Comparison of ENCODE assay signal across 1 cellular context in genomic region chr5:78597068-78597857, GRCh38.
TF ChIP-seq lines count a peak whose summit lies in the region.

No MANE protein-coding gene starts in this region.

TF ChIP-seq in K562, 482 proteins besides CTCF, POLR2A, EP300 and RAD21 (continued from another document and continues in another):
- TF ChIP-seq ZHX1 (conservative IDR thresholded peaks at IDR 0.05; ENCODE audit: low read length) (no peak), CC2D1A (IDR thresholded peaks at IDR 0.05) (no peak), RBM39 (optimal IDR thresholded peaks at IDR 0.05; ENCODE audit: low read depth, low read length) (no peak), ZNF436 (CRISPR knock-in tag; IDR thresholded peaks at IDR 0.05) (no peak), FOXM1 (IDR thresholded peaks at IDR 0.05; ENCODE audit: low read depth) (no peak), FOXM1 (CRISPR knock-in tag; IDR thresholded peaks at IDR 0.05; ENCODE audit: low read depth) (no peak), OTX1 (CRISPR knock-in tag; IDR thresholded peaks at IDR 0.05) (no peak), POU5F1 (IDR thresholded peaks at IDR 0.05; ENCODE audit: borderline replicate concordance, low read depth, low read length, partially characterized antibody) (no peak), U2AF2 (optimal IDR thresholded peaks at IDR 0.05; ENCODE audit: low read depth, low read length) (no peak), ZNF140 (CRISPR knock-in tag; IDR thresholded peaks at IDR 0.05) (no peak), PML (IDR thresholded peaks at IDR 0.05; ENCODE audit: low read length) (no peak), KAT8 (IDR thresholded peaks at IDR 0.05; ENCODE audit: low read depth) (no peak), ARNT (IDR thresholded peaks at IDR 0.05) (no peak), GATA2 (CRISPR knock-in tag; IDR thresholded peaks at IDR 0.05) (no peak), RREB1 (CRISPR knock-in tag; IDR thresholded peaks at IDR 0.05) (no peak), RBBP5 (IDR thresholded peaks at IDR 0.05; ENCODE audit: borderline replicate concordance, insufficient read depth, low read length, poor library complexity, severe bottlenecking) (no peak), IRF2 (CRISPR knock-in tag; IDR thresholded peaks at IDR 0.05) (no peak), GTF3C2 (IDR thresholded peaks at IDR 0.05; ENCODE audit: borderline replicate concordance, extremely low read depth, insufficient read length) (no peak), KHSRP (IDR thresholded peaks at IDR 0.05) (peak; percentile 20; the same call in 1 of the 2 replicates), SNRNP70 (optimal IDR thresholded peaks at IDR 0.05; ENCODE audit: low read depth, low read length) (no peak), TCFL5 (CRISPR knock-in tag; conservative IDR thresholded peaks at IDR 0.05) (no peak), ZNF217 (CRISPR knock-in tag; IDR thresholded peaks at IDR 0.05) (no peak), MYNN (IDR thresholded peaks at IDR 0.05) (no peak), MYNN (CRISPR knock-in tag; IDR thresholded peaks at IDR 0.05) (no peak), SRSF3 (IDR thresholded peaks at IDR 0.05; ENCODE audit: insufficient read depth, low read length) (no peak), ZNF699 (CRISPR knock-in tag; IDR thresholded peaks at IDR 0.05; ENCODE audit: insufficient replicate concordance) (no peak), ETV1 (tag; conservative IDR thresholded peaks at IDR 0.05; ENCODE audit: low read depth) (peak; percentile 26; the same call in 1 of the 2 replicates), RBM22 (IDR thresholded peaks at IDR 0.05; ENCODE audit: low read depth, low read length, poor library complexity, severe bottlenecking) (no peak), ZNF696 (CRISPR knock-in tag; conservative IDR thresholded peaks at IDR 0.05) (no peak), PURB (CRISPR knock-in tag; IDR thresholded peaks at IDR 0.05; ENCODE audit: low read depth) (no peak), ETV5 (CRISPR knock-in tag; IDR thresholded peaks at IDR 0.05; ENCODE audit: low read depth) (no peak), XRCC4 (IDR thresholded peaks at IDR 0.05; ENCODE audit: extremely low read depth, insufficient read depth, insufficient read length) (no peak), CEBPZ (IDR thresholded peaks at IDR 0.05; ENCODE audit: borderline replicate concordance, low read depth, low read length) (no peak), ATF1 (CRISPR knock-in tag; IDR thresholded peaks at IDR 0.05) (no peak), ATF1 (tag; IDR thresholded peaks at IDR 0.05) (peak; percentile 88), ZKSCAN1 (IDR thresholded peaks at IDR 0.05; ENCODE audit: low read depth, low read length) (no peak), NR2C1 (IDR thresholded peaks at IDR 0.05) (no peak), NR2C1 (tag; IDR thresholded peaks at IDR 0.05) (no peak), ZBTB7A (IDR thresholded peaks at IDR 0.05; ENCODE audit: borderline replicate concordance, control insufficient read depth, low read depth, low read length) (no peak), ZNF263 (CRISPR knock-in tag; IDR thresholded peaks at IDR 0.05; ENCODE audit: borderline replicate concordance) (no peak), ADNP (tag; IDR thresholded peaks at IDR 0.05) (no peak), HEY1 (CRISPR knock-in tag; IDR thresholded peaks at IDR 0.05; ENCODE audit: borderline replicate concordance) (no peak), TFAP4 (CRISPR knock-in tag; IDR thresholded peaks at IDR 0.05; ENCODE audit: borderline replicate concordance) (no peak), CREM (IDR thresholded peaks at IDR 0.05; ENCODE audit: low read depth) (peak; percentile 94), HDAC1 (IDR thresholded peaks at IDR 0.05) (no peak), BRD9 (IDR thresholded peaks at IDR 0.05; ENCODE audit: low read depth, partially characterized antibody) (no peak), SRSF9 (IDR thresholded peaks at IDR 0.05; ENCODE audit: borderline replicate concordance, low read depth, low read length) (no peak), CXXC5 (CRISPR knock-in tag; IDR thresholded peaks at IDR 0.05) (no peak), PATZ1 (CRISPR knock-in tag; IDR thresholded peaks at IDR 0.05; ENCODE audit: borderline replicate concordance) (no peak), ZBTB26 (CRISPR knock-in tag; IDR thresholded peaks at IDR 0.05) (no peak), GABPB1 (CRISPR knock-in tag; IDR thresholded peaks at IDR 0.05) (no peak), SMAD4 (CRISPR knock-in tag; conservative IDR thresholded peaks at IDR 0.05) (no peak), SMAD2 (IDR thresholded peaks at IDR 0.05; ENCODE audit: low read depth, low read length) (no peak), SOX6 (IDR thresholded peaks at IDR 0.05) (no peak), ASH1L (IDR thresholded peaks at IDR 0.05; ENCODE audit: borderline replicate concordance, low read depth, partially characterized antibody) (no peak)
